In the genomic region with DNA sequence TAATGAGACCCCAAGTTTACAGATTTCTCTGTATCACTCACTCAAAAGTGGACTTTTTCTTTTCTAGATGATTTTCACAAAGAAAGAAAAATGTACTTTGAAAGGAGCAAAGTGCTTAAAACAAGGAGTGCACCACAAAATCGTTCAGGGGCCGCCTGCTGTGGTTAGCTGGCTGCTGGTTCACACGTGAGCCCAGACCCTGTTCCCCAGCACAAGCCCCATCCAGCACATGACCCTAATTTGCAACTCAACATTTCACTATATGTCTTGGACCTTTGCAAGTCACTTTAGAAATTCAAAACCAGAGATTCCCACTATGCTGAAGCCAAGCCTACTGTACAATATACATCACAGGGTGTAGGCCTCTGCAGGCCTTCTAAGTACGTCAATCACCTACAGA, we compare ENCODE assay signal across 2 cellular contexts.
TF ChIP-seq lines count a peak whose summit lies in the region.

No MANE protein-coding gene starts in this region.

TF ChIP-seq in IMR-90, 13 proteins besides CTCF, POLR2A, EP300 and RAD21:
- no peak for TF ChIP-seq NFE2L2 (IDR thresholded peaks at IDR 0.05; ENCODE audit: low read depth, low read length)
- TF ChIP-seq MXI1 (IDR thresholded peaks at IDR 0.05; ENCODE audit: borderline replicate concordance, low read depth, low read length) = no peak
- no peak for TF ChIP-seq SMC3 (IDR thresholded peaks at IDR 0.05; ENCODE audit: low read depth, low read length)
- no peak for TF ChIP-seq MAFK (IDR thresholded peaks at IDR 0.05; ENCODE audit: low read depth, low read length)
TF ChIP-seq in IMR-90: peak in this region for 0.

TF ChIP-seq in liver, 16 proteins besides CTCF, POLR2A, EP300 and RAD21 (continued from another document):
- TF ChIP-seq EGR1 (IDR thresholded peaks at IDR 0.05; ENCODE audit: low read depth in 2 of 2) (no peak), HNF4A (conservative IDR thresholded peaks at IDR 0.05) (no peak)
